ENCODE assay signal across 20 cellular contexts in the genomic region with DNA sequence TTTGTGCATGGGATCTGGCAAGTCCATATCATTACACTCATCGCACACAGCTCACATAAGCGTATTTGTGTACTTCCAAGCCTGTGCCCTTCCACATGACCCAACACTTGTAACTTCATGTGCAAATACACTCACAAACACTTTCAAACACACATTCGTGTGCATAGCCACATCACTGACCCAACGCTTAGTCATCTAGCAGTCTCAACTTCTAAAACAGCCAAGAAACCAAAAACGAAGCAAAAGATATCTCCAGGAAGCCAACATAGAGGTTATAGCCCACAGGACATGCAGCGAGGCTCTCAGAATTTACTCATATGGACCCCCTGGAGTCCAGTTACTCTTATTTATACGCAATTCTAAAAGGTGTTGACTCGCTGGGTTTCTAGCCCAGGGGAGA. TPM values are rescaled to one million over a fixed set of nuclear protein-coding genes. Genes with fewer than 3 reads are reported as not detected.
"Had no signal": no experiment of that assay in that cellular context is flagged by ENCODE, and none has a peak within 500 bp of the region (broad histone marks: within the 10 kb centered on the region; RNA-seq: fewer than 3 reads in every experiment).

No MANE protein-coding gene starts in this region.

- H3K4me3 ChIP-seq: esophagus muscularis mucosa, ovary, thoracic aorta, upper lobe of right lung had no signal

- H3K27me3 Mint-ChIP-seq: activated CD4-positive, alpha-beta memory T cell treated with anti-CD3 and anti-CD28 coated beads, Interleukin-2, amount 10 ng/mL, durations not matched to agents 7 days and 5 days; activated T-cell treated with anti-CD3 and anti-CD28 coated beads, Interleukin-2, amount 50 U/mL, for 24 hours had no signal

- H3K27me3 ChIP-seq: esophagus muscularis mucosa, foreskin keratinocyte, ovary, upper lobe of right lung had no signal

- H3K4me1 ChIP-seq: esophagus muscularis mucosa, upper lobe of right lung had no signal

- H3K4me1 Mint-ChIP-seq: activated CD4-positive, alpha-beta memory T cell treated with anti-CD3 and anti-CD28 coated beads, Interleukin-2, amount 10 ng/mL, durations not matched to agents 7 days and 5 days; central memory CD8-positive, alpha-beta T cell; neural crest cell had no signal

- H3K27ac ChIP-seq: esophagus muscularis mucosa, foreskin keratinocyte, ovary, thoracic aorta, upper lobe of right lung, WERI-Rb-1 had no signal

- H3K4me3 Mint-ChIP-seq: activated CD4-positive, alpha-beta memory T cell treated with anti-CD3 and anti-CD28 coated beads, Interleukin-2, amount 10 ng/mL, durations not matched to agents 7 days and 5 days; activated T-cell treated with anti-CD3 and anti-CD28 coated beads, Interleukin-2, amount 50 U/mL, for 24 hours; central memory CD8-positive, alpha-beta T cell; neural crest cell had no signal

- DNase-seq: activated CD4-positive, alpha-beta memory T cell treated with anti-CD3 and anti-CD28 coated beads, Interleukin-2, amount 10 ng/mL, durations not matched to agents 7 days and 5 days; activated effector memory CD4-positive, alpha-beta T cell treated with Interleukin-2 at 50 U/mL for 16 hours; activated naive CD4-positive, alpha-beta T cell treated with anti-CD3 and anti-CD28 coated beads, Interleukin-2, amount 50 U/mL, for 16 hours; activated T-cell treated with anti-CD3 and anti-CD28 coated beads, Interleukin-2, amount 50 U/mL, for 24 hours; cortex of kidney; effector CD4-positive, alpha-beta T cell; foreskin keratinocyte; head of caudate nucleus; left colon; ovary; stimulated activated CD4-positive, alpha-beta T cell treated with anti-CD3 and anti-CD28 coated beads, Interleukin-2, amount 100 ng/mL, for 24 hours; upper lobe of right lung; WERI-Rb-1 had no signal

- H3K27ac Mint-ChIP-seq: activated CD4-positive, alpha-beta memory T cell treated with anti-CD3 and anti-CD28 coated beads, Interleukin-2, amount 10 ng/mL, durations not matched to agents 7 days and 5 days; activated T-cell treated with anti-CD3 and anti-CD28 coated beads, Interleukin-2, amount 50 U/mL, for 24 hours had no signal

- H3K9me3 ChIP-seq: esophagus muscularis mucosa, ovary, thoracic aorta, upper lobe of right lung had no signal

- H3K9me3 Mint-ChIP-seq: activated CD4-positive, alpha-beta memory T cell treated with anti-CD3 and anti-CD28 coated beads, Interleukin-2, amount 10 ng/mL, durations not matched to agents 7 days and 5 days; activated T-cell treated with anti-CD3 and anti-CD28 coated beads, Interleukin-2, amount 50 U/mL, for 24 hours; central memory CD8-positive, alpha-beta T cell; neural crest cell had no signal

- H3K36me3 ChIP-seq: ovary, thoracic aorta, upper lobe of right lung, WERI-Rb-1 had no signal

RNA-seq across cellular contexts. Expression of a gene that starts 10.9 kb away (rescaled TPM):
- total RNA-seq: activated CD4-positive, alpha-beta memory T cell treated with anti-CD3 and anti-CD28 coated beads, Interleukin-2, amount 10 ng/mL, durations not matched to agents 7 days and 5 days; neural crest cell; pulmonary artery endothelial cell; thoracic aorta had no signal
- polyA plus RNA-seq: ovary had no signal

RNA-seq across cellular contexts. Expression of a gene that starts 28.4 kb away (rescaled TPM):
- total RNA-seq: activated CD4-positive, alpha-beta memory T cell treated with anti-CD3 and anti-CD28 coated beads, Interleukin-2, amount 10 ng/mL, durations not matched to agents 7 days and 5 days; esophagus muscularis mucosa; foreskin keratinocyte; neural crest cell; sciatic nerve; thoracic aorta had no signal
- polyA plus RNA-seq: foreskin keratinocyte, ovary had no signal

RNA-seq across cellular contexts. Expression of a gene that starts 58.5 kb away (rescaled TPM):
- total RNA-seq: activated CD4-positive, alpha-beta memory T cell treated with anti-CD3 and anti-CD28 coated beads, Interleukin-2, amount 10 ng/mL, durations not matched to agents 7 days and 5 days; esophagus muscularis mucosa; foreskin keratinocyte; lung microvascular endothelial cell; neural crest cell; pulmonary artery endothelial cell; sciatic nerve; thoracic aorta had no signal
